Comparison of ENCODE assay signal across 1 cellular context in the genomic region with DNA sequence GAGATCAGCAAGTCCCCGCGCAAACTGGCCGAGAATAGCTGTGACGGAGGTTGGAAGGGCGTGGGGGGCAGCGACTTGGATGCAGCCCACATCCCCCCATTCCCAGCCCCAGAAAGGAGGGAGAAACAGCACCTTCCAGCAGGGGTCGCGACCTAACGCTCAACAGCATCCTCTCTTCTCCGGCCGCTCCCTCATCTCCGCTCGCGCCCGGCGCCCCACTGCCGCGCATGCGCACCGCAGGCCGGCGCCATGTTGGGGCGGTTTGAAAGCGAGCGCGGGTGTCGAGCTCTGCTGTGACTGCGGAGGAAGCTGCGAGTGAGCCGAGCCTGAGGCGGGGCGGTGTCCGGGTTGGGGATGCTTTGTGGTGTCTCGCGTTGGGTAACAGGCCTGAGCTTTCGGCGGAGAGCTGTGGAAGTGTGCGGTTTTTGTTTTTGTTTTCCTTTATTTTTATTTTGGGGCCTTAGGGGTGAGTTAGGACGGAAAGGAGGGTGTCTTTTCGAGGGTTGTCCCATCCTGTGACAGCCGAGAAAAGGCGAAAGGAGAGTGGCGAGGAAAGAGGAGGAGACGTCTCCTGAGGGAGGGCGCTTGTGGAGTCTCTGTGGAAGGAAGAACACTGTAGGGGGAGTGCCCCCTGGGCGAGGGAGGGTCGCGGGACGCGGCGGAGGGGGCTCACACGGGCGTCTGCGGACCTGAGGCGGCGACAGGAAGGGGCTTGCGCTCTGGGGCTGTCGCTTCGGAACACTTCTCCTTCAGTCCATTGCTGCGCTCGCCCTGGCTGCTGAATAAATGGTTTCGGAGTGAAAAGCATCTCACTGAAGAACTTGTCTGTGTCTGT.
TF ChIP-seq lines count a peak whose summit lies in the region.

TSS of gene C18orf54 (plus strand) at position 247 of the 835 bp plus-strand sequence. CDS start 2,667 bp downstream, outside the sequence.
A gene with protein sequence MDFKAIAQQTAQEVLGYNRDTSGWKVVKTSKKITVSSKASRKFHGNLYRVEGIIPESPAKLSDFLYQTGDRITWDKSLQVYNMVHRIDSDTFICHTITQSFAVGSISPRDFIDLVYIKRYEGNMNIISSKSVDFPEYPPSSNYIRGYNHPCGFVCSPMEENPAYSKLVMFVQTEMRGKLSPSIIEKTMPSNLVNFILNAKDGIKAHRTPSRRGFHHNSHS (minus strand): TSS at position 199 of the 835 bp plus-strand sequence. CDS start 3,285 bp downstream, outside the sequence.

TF ChIP-seq in HepG2, 621 proteins besides CTCF, POLR2A, EP300 and RAD21 (continued from another document and continues in another):
- peak; percentile 43; the same call in 1 of the 2 replicates for TF ChIP-seq PHF20 (CRISPR knock-in tag; IDR thresholded peaks at IDR 0.05)
- TF ChIP-seq CSRNP1 (CRISPR knock-in tag; IDR thresholded peaks at IDR 0.05): peak; percentile 52; the same call in 1 of the 2 replicates
- TF ChIP-seq YY1 (IDR thresholded peaks at IDR 0.05; ENCODE audit: insufficient read depth, insufficient replicate concordance, low read depth, low read length): peak; percentile 96
- TF ChIP-seq ZNF225 (CRISPR knock-in tag; IDR thresholded peaks at IDR 0.05): no peak
- peak; percentile 45; the same call in 1 of the 2 replicates for TF ChIP-seq ZNF350 (CRISPR knock-in tag; IDR thresholded peaks at IDR 0.05; ENCODE audit: borderline replicate concordance, low read depth)
- TF ChIP-seq, protein P1, sequence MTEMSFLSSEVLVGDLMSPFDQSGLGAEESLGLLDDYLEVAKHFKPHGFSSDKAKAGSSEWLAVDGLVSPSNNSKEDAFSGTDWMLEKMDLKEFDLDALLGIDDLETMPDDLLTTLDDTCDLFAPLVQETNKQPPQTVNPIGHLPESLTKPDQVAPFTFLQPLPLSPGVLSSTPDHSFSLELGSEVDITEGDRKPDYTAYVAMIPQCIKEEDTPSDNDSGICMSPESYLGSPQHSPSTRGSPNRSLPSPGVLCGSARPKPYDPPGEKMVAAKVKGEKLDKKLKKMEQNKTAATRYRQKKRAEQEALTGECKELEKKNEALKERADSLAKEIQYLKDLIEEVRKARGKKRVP (CRISPR knock-in tag; IDR thresholded peaks at IDR 0.05): peak in 1 of 2 experiments; percentile 43; a peak in 1 of 4 replicates
- peak; percentile 62 for TF ChIP-seq HOXA3 (CRISPR knock-in tag; IDR thresholded peaks at IDR 0.05)
- 0 out of 2 replicates have a peak, but pooled peaks have one; percentile 67 for TF ChIP-seq BORCS8-MEF2B (CRISPR knock-in tag; IDR thresholded peaks at IDR 0.05)
- TF ChIP-seq MXD4 (CRISPR knock-in tag; IDR thresholded peaks at IDR 0.05): peak; percentile 77
- TF ChIP-seq GATAD2A (CRISPR knock-in tag; IDR thresholded peaks at IDR 0.05): peak; percentile 44
- TF ChIP-seq RXRB (CRISPR knock-in tag; IDR thresholded peaks at IDR 0.05; ENCODE audit: borderline replicate concordance): 0 out of 2 replicates have a peak, but pooled peaks have one; percentile 13
- TF ChIP-seq BRCA1 (CRISPR knock-in tag; IDR thresholded peaks at IDR 0.05): 0 out of 2 replicates have a peak, but pooled peaks have one; percentile 40
- TF ChIP-seq ZNF598 (CRISPR knock-in tag; IDR thresholded peaks at IDR 0.05; ENCODE audit: borderline replicate concordance): peak; percentile 55; the same call in 1 of the 2 replicates
- TF ChIP-seq PTBP1 (IDR thresholded peaks at IDR 0.05; ENCODE audit: low read depth, low read length, poor library complexity, severe bottlenecking): no peak
- TF ChIP-seq ZNF768 (CRISPR knock-in tag; IDR thresholded peaks at IDR 0.05): peak; percentile 78
- TF ChIP-seq TAF1 (CRISPR knock-in tag; IDR thresholded peaks at IDR 0.05): peak; percentile 51; the same call in 1 of the 2 replicates
- TF ChIP-seq ESRRA (CRISPR knock-in tag; IDR thresholded peaks at IDR 0.05; ENCODE audit: low read depth): 0 out of 2 replicates have a peak, but pooled peaks have one; percentile 36
- TF ChIP-seq, protein P2, sequence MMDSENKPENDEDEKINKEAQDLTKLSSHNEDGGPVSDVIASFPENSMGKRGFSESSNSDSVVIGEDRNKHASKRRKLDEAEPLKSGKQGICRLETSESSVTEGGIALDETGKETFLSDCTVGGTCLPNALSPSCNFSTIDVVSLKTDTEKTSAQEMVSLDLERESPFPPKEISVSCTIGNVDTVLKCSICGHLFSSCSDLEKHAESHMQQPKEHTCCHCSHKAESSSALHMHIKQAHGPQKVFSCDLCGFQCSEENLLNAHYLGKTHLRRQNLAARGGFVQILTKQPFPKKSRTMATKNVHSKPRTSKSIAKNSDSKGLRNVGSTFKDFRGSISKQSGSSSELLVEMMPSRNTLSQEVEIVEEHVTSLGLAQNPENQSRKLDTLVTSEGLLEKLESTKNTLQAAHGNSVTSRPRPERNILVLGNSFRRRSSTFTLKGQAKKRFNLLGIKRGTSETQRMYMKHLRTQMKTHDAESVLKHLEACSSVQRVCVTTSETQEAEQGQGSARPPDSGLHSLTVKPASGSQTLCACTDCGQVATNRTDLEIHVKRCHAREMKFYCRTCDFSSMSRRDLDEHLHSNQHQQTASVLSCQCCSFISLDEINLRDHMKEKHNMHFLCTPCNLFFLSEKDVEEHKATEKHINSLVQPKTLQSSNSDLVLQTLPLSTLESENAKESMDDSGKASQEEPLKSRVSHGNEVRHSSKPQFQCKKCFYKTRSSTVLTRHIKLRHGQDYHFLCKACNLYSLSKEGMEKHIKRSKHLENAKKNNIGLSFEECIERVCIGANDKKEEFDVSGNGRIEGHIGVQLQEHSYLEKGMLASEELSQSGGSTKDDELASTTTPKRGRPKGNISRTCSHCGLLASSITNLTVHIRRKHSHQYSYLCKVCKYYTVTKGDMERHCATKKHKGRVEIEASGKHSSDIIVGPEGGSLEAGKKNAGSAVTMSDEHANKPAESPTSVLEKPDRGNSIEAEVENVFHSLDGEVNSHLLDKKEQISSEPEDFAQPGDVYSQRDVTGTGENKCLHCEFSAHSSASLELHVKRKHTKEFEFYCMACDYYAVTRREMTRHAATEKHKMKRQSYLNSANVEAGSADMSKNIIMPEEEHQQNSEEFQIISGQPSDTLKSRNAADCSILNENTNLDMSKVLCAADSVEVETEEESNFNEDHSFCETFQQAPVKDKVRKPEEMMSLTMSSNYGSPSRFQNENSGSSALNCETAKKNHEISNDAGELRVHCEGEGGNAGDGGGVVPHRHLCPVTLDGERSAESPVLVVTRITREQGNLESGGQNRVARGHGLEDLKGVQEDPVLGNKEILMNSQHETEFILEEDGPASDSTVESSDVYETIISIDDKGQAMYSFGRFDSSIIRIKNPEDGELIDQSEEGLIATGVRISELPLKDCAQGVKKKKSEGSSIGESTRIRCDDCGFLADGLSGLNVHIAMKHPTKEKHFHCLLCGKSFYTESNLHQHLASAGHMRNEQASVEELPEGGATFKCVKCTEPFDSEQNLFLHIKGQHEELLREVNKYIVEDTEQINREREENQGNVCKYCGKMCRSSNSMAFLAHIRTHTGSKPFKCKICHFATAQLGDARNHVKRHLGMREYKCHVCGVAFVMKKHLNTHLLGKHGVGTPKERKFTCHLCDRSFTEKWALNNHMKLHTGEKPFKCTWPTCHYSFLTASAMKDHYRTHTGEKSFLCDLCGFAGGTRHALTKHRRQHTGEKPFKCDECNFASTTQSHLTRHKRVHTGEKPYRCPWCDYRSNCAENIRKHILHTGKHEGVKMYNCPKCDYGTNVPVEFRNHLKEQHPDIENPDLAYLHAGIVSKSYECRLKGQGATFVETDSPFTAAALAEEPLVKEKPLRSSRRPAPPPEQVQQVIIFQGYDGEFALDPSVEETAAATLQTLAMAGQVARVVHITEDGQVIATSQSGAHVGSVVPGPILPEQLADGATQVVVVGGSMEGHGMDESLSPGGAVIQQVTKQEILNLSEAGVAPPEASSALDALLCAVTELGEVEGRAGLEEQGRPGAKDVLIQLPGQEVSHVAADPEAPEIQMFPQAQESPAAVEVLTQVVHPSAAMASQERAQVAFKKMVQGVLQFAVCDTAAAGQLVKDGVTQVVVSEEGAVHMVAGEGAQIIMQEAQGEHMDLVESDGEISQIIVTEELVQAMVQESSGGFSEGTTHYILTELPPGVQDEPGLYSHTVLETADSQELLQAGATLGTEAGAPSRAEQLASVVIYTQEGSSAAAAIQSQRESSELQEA (CRISPR knock-in tag; IDR thresholded peaks at IDR 0.05; ENCODE audit: not compliant biosample characterization): peak; percentile 36
- no peak for TF ChIP-seq ZNF776 (CRISPR knock-in tag; IDR thresholded peaks at IDR 0.05)
- TF ChIP-seq ZNF567 (CRISPR knock-in tag; IDR thresholded peaks at IDR 0.05; ENCODE audit: borderline replicate concordance): no peak
- TF ChIP-seq, protein P3, sequence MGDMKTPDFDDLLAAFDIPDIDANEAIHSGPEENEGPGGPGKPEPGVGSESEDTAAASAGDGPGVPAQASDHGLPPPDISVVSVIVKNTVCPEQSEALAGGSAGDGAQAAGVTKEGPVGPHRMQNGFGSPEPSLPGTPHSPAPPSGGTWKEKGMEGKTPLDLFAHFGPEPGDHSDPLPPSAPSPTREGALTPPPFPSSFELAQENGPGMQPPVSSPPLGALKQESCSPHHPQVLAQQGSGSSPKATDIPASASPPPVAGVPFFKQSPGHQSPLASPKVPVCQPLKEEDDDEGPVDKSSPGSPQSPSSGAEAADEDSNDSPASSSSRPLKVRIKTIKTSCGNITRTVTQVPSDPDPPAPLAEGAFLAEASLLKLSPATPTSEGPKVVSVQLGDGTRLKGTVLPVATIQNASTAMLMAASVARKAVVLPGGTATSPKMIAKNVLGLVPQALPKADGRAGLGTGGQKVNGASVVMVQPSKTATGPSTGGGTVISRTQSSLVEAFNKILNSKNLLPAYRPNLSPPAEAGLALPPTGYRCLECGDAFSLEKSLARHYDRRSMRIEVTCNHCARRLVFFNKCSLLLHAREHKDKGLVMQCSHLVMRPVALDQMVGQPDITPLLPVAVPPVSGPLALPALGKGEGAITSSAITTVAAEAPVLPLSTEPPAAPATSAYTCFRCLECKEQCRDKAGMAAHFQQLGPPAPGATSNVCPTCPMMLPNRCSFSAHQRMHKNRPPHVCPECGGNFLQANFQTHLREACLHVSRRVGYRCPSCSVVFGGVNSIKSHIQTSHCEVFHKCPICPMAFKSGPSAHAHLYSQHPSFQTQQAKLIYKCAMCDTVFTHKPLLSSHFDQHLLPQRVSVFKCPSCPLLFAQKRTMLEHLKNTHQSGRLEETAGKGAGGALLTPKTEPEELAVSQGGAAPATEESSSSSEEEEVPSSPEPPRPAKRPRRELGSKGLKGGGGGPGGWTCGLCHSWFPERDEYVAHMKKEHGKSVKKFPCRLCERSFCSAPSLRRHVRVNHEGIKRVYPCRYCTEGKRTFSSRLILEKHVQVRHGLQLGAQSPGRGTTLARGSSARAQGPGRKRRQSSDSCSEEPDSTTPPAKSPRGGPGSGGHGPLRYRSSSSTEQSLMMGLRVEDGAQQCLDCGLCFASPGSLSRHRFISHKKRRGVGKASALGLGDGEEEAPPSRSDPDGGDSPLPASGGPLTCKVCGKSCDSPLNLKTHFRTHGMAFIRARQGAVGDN (CRISPR knock-in tag; IDR thresholded peaks at IDR 0.05): peak; percentile 88
- TF ChIP-seq ZFP36L1 (CRISPR knock-in tag; IDR thresholded peaks at IDR 0.05): 0 out of 2 replicates have a peak, but pooled peaks have one; percentile 50
- TF ChIP-seq RERE (CRISPR knock-in tag; IDR thresholded peaks at IDR 0.05; ENCODE audit: low read depth): peak; percentile 36; the same call in 1 of the 2 replicates
- TF ChIP-seq ETV5 (CRISPR knock-in tag; IDR thresholded peaks at IDR 0.05; ENCODE audit: borderline replicate concordance): peak; percentile 31; the same call in 1 of the 2 replicates
- TF ChIP-seq AKAP8 (CRISPR knock-in tag; IDR thresholded peaks at IDR 0.05): peak; percentile 45; the same call in 1 of the 2 replicates
- TF ChIP-seq TEAD3 (CRISPR knock-in tag; optimal IDR thresholded peaks at IDR 0.05; ENCODE audit: borderline replicate concordance): peak; percentile 58
- TF ChIP-seq RXRA (CRISPR knock-in tag; IDR thresholded peaks at IDR 0.05): peak; percentile 43; the same call in 1 of the 2 replicates
- TF ChIP-seq ZSCAN29 (CRISPR knock-in tag; conservative IDR thresholded peaks at IDR 0.05): no peak; the same call in 1 of the 2 replicates
- TF ChIP-seq MXD3 (CRISPR knock-in tag; IDR thresholded peaks at IDR 0.05): no peak
